ENCODE assay signal across 1 cellular context in genomic region chr16:3650631-3651265, GRCh38.
TF ChIP-seq lines count a peak whose summit lies in the region.

No MANE protein-coding gene starts in this region.

TF ChIP-seq in WTC11, 78 proteins besides CTCF, POLR2A, EP300 and RAD21:
- TF ChIP-seq ATF2 (CRISPR knock-in tag; IDR thresholded peaks at IDR 0.05; ENCODE audit: borderline replicate concordance, low read depth) (no peak), RORB (CRISPR knock-in tag; IDR thresholded peaks at IDR 0.05) (no peak), RELA (CRISPR knock-in tag; IDR thresholded peaks at IDR 0.05; ENCODE audit: borderline replicate concordance) (no peak), TEAD1 (CRISPR knock-in tag; IDR thresholded peaks at IDR 0.05) (no peak), ZNF416 (CRISPR knock-in tag; IDR thresholded peaks at IDR 0.05) (no peak), HMGXB4 (CRISPR knock-in tag; IDR thresholded peaks at IDR 0.05) (no peak), E2F4 (CRISPR knock-in tag; IDR thresholded peaks at IDR 0.05; ENCODE audit: borderline replicate concordance, low read depth) (no peak), IRF2 (CRISPR knock-in tag; IDR thresholded peaks at IDR 0.05; ENCODE audit: borderline replicate concordance, low read depth) (no peak), GRHL2 (CRISPR knock-in tag; IDR thresholded peaks at IDR 0.05; ENCODE audit: insufficient replicate concordance, severe bottlenecking) (no peak), PRDM15 (CRISPR knock-in tag; IDR thresholded peaks at IDR 0.05) (no peak), FOXK1 (CRISPR knock-in tag; IDR thresholded peaks at IDR 0.05) (no peak), ERG (CRISPR knock-in tag; IDR thresholded peaks at IDR 0.05) (no peak), NR2C2 (CRISPR knock-in tag; IDR thresholded peaks at IDR 0.05) (no peak), ZNF317 (CRISPR knock-in tag; IDR thresholded peaks at IDR 0.05; ENCODE audit: borderline replicate concordance, low read depth) (no peak), FOXP4 (CRISPR knock-in tag; IDR thresholded peaks at IDR 0.05) (no peak)
